Comparison of ENCODE assay signal across 16 cellular contexts in genomic region chr9:673264-673965, GRCh38.
DNase-seq lines count a peak whose midpoint lies in the region; FAIRE-seq and TF ChIP-seq lines count a peak whose summit lies in the region.
"Had no signal": no experiment of that assay in that cellular context is flagged by ENCODE, and none has a peak within 500 bp of the region (broad histone marks: within the 10 kb centered on the region; RNA-seq: fewer than 3 reads in every experiment).

No MANE protein-coding gene starts in this region.

- DNase-seq in HuH-7 (ENCODE audit: low spot score) (peak; percentile 10), bronchial epithelial cell (ENCODE audit: low read depth) (peak; percentile 96), smooth muscle cell (lab: John Stamatoyannopoulos, UW; ENCODE audit: unreplicated experiment) (no peak), NCI-H2029 treated with DMSO at 0.1 percent for 48 hours (lab: John Stamatoyannopoulos, UW) (no peak), HCEC 1CT (no peak), SKM-1 (lab: John Stamatoyannopoulos, UW; ENCODE audit: unreplicated experiment) (no peak), germinal center (ENCODE audit: low spot score) (no peak)
- DNase-seq: activated effector memory CD4-positive, alpha-beta T cell treated with Interleukin-2 at 50 U/mL for 16 hours; colonic mucosa; DMS53; NCI-H510A treated with DMSO at 0.1 percent for 48 hours; OCI-M1; SK-N-SH; testis had no signal

- H3K9me3 ChIP-seq in smooth muscle cell (replicated peaks; ENCODE audit: low read depth): no peaks in the 10 kb centered on the region
- H3K9me3 ChIP-seq: colonic mucosa, testis had no signal

- H3K4me2 ChIP-seq in smooth muscle cell: peak overlapping the region; percentile 6
- H3K4me2 ChIP-seq: SK-N-SH had no signal

- no peak overlapping the region for H3K4me3 ChIP-seq in bronchial epithelial cell (ENCODE audit: low read depth, low read length)
- no peak overlapping the region for H3K4me3 ChIP-seq in smooth muscle cell
- H3K4me3 ChIP-seq: BLaER1 treated with 17β-estradiol and CSF1 and Interleukin-3, amounts not matched to agents 10 nM and 100 nM; colonic mucosa; testis had no signal

- H3K36me3 ChIP-seq in bronchial epithelial cell (ENCODE audit: control insufficient read depth, insufficient read depth, low read length) (no peaks in the 10 kb centered on the region), smooth muscle cell (ENCODE audit: low read depth) (no peaks in the 10 kb centered on the region)
- H3K36me3 ChIP-seq: BLaER1 treated with 17β-estradiol and CSF1 and Interleukin-3, amounts not matched to agents 10 nM and 100 nM; colonic mucosa had no signal

- FAIRE-seq in bronchial epithelial cell (lab: Jason Lieb, UNC): no peak

- no peaks in the 10 kb centered on the region for H3K79me2 ChIP-seq in smooth muscle cell (ENCODE audit: low read depth)

- H3K27ac ChIP-seq in layer of hippocampus (ENCODE audit: low read depth, low read length) (peak overlapping the region; percentile 54), smooth muscle cell (ENCODE audit: low read depth) (peak overlapping the region; percentile 23)
- H3K27ac ChIP-seq: BLaER1 treated with 17β-estradiol and CSF1 and Interleukin-3, amounts not matched to agents 10 nM and 100 nM; colonic mucosa; testis had no signal

- TF ChIP-seq CTCF in bronchial epithelial cell (IDR thresholded peaks at IDR 0.05; ENCODE audit: insufficient read depth, low read length, severe bottlenecking) (no peak), smooth muscle cell (IDR thresholded peaks at IDR 0.05; ENCODE audit: borderline replicate concordance, insufficient read depth, poor library complexity, severe bottlenecking) (no peak)

- H3K27me3 ChIP-seq in bronchial epithelial cell (ENCODE audit: control insufficient read depth, insufficient read depth, low read length) (no peaks in the 10 kb centered on the region), layer of hippocampus (ENCODE audit: control insufficient read depth, insufficient read depth, low read length) (no peaks in the 10 kb centered on the region), smooth muscle cell (ENCODE audit: low read depth) (no peaks in the 10 kb centered on the region)
- H3K27me3 ChIP-seq: BLaER1 treated with 17β-estradiol and CSF1 and Interleukin-3, amounts not matched to agents 10 nM and 100 nM; colonic mucosa; testis had no signal

- H3K4me1 ChIP-seq in smooth muscle cell (ENCODE audit: low read depth): no peaks in the 10 kb centered on the region
- H3K4me1 ChIP-seq: colonic mucosa, testis had no signal

- no peak overlapping the region for H3K9ac ChIP-seq in smooth muscle cell (ENCODE audit: low read depth)
- H3K9ac ChIP-seq: BLaER1 treated with 17β-estradiol and CSF1 and Interleukin-3, amounts not matched to agents 10 nM and 100 nM; SK-N-SH had no signal

- 74% methylated on average over 9 of the region's 9 CpGs for WGBS in smooth muscle cell (ENCODE audit: low lambda C conversion rate)

- no peaks in the 10 kb centered on the region for H3F3A ChIP-seq in smooth muscle cell (ENCODE audit: low read depth)

- H4K20me1 ChIP-seq in smooth muscle cell (ENCODE audit: low read depth): no peaks in the 10 kb centered on the region
- H4K20me1 ChIP-seq: BLaER1 treated with 17β-estradiol and CSF1 and Interleukin-3, amounts not matched to agents 10 nM and 100 nM had no signal

- H2AFZ ChIP-seq in smooth muscle cell (ENCODE audit: low read depth): peak overlapping the region; percentile 65

Comparison
In these comparisons a context has a peak if more than half of its experiments do, and no peak if none do; other contexts are left out.
1. DNase-seq: peak in HuH-7 (single experiment) and bronchial epithelial cell (single experiment); none in smooth muscle cell (single experiment), NCI-H2029 treated with DMSO at 0.1 percent for 48 hours (single experiment), HCEC 1CT (single experiment), SKM-1 (single experiment) and germinal center (single experiment).